Comparison of ENCODE assay signal across 12 cellular contexts in genomic region chr9:125752070-125752628, GRCh38. TPM values are rescaled to one million over a fixed set of nuclear protein-coding genes. Genes with fewer than 3 reads are reported as not detected.
DNase-seq lines count a peak whose midpoint lies in the region; ATAC-seq, FAIRE-seq and TF ChIP-seq lines count a peak whose summit lies in the region.
"Had no signal": no experiment of that assay in that cellular context is flagged by ENCODE, and none has a peak within 500 bp of the region (broad histone marks: within the 10 kb centered on the region; RNA-seq: fewer than 3 reads in every experiment).

No MANE protein-coding gene starts in this region.

- H3K79me2 ChIP-seq in PC-9 (ENCODE audit: low read depth), result no peaks in the 10 kb centered on the region

- H3K9me3 ChIP-seq in right atrium auricular region (no peaks in the 10 kb centered on the region), heart right ventricle (no peaks in the 10 kb centered on the region), PC-9 (ENCODE audit: insufficient read depth, low read depth) (no peaks in the 10 kb centered on the region), iPS-20b (ENCODE audit: insufficient read depth, low read depth, low read length) (no peaks in the 10 kb centered on the region)
- H3K9me3 ChIP-seq: neutrophil had no signal

- peaks cover 11% of the 10 kb centered on the region; the same call in 1 of the 2 replicates for H3F3A ChIP-seq in PC-9 (ENCODE audit: insufficient read depth, low read depth)

- no peak overlapping the region for H3K4me3 Mint-ChIP-seq in activated CD4-positive, alpha-beta T cell treated with anti-CD3 and anti-CD28 coated beads, Interleukin-2, amount 10 ng/mL, durations not matched to agents 7 days and 5 days
- H3K4me3 Mint-ChIP-seq: activated T-cell treated with anti-CD3 and anti-CD28 coated beads, Interleukin-2, amount 50 U/mL, for 72 hours had no signal

- H3K4me1 ChIP-seq in right atrium auricular region (peaks cover 0 to 35% of the 10 kb centered on the region in 2 donors), heart right ventricle (peaks cover 8 to 71% (median 49%) of the 10 kb centered on the region in 9 donors), PC-9 (replicated peaks; ENCODE audit: insufficient read depth) (peaks cover 19% of the 10 kb centered on the region; the same call in 1 of the 2 replicates), iPS-20b (ENCODE audit: insufficient read depth, low read length) (peaks cover 74% of the 10 kb centered on the region; the same call in 1 of the 2 replicates)

- no peak overlapping the region for H3K9ac ChIP-seq in iPS-20b (ENCODE audit: low read depth, low read length)

- H3K27me3 ChIP-seq in right atrium auricular region (no peaks in the 10 kb centered on the region), heart right ventricle (no peaks in the 10 kb centered on the region), PC-9 (ENCODE audit: insufficient read depth, low read depth) (no peaks in the 10 kb centered on the region), iPS-20b (ENCODE audit: insufficient read depth, low read length) (no peaks in the 10 kb centered on the region; the same call in 1 of the 2 replicates)
- H3K27me3 ChIP-seq: neutrophil had no signal

- H3K27me3 Mint-ChIP-seq in activated CD4-positive, alpha-beta T cell treated with anti-CD3 and anti-CD28 coated beads, Interleukin-2, amount 10 ng/mL, durations not matched to agents 7 days and 5 days, result no peaks in the 10 kb centered on the region

- no peak for ATAC-seq in heart right ventricle
- ATAC-seq: activated T-cell treated with anti-CD3 and anti-CD28 coated beads, Interleukin-2, amount 50 U/mL, for 72 hours had no signal

- CTCF ChIA-PET in PC-9 (lab: Charles Lee), result no interaction called here
- CTCF ChIA-PET in activated CD4-positive, alpha-beta T cell treated with anti-CD3 and anti-CD28 coated beads, Interleukin-2, amount 10 ng/mL, durations not matched to agents 7 days and 5 days (lab: Charles Lee), result no interaction called here

- intact Hi-C loops in heart right ventricle (cut with DNase I) (loop anchor here in 4 of 10 donors (5.0 to 10.0 kb wide), 4 partner anchors 63 to 133 kb away; no protein-coding TSS in a partner anchor), PC-9 (cut with micrococcal nuclease; ENCODE audit: unreplicated experiment) (no loop called here)

- POLR2A ChIA-PET in PC-9 (lab: Charles Lee; ENCODE audit: unreplicated experiment), result interaction anchor here (0.6 to 0.7 kb wide), 2 partner anchors 21 to 1177 kb away, joined by 3 to 5 read pairs; no protein-coding TSS in a partner anchor
- POLR2A ChIA-PET in activated CD4-positive, alpha-beta T cell treated with anti-CD3 and anti-CD28 coated beads, Interleukin-2, amount 10 ng/mL, durations not matched to agents 7 days and 5 days (lab: Charles Lee), result no interaction called here

- no peak for TF ChIP-seq CTCF in right atrium auricular region (IDR thresholded peaks at IDR 0.05)
- no peak for TF ChIP-seq CTCF in heart right ventricle (IDR thresholded peaks at IDR 0.05)
- TF ChIP-seq CTCF in PC-9 (conservative IDR thresholded peaks at IDR 0.05), result no peak
- no peak for TF ChIP-seq CTCF in D721Med (IDR thresholded peaks at IDR 0.05; ENCODE audit: insufficient read depth, missing control alignments)

- no TSS peak for BruUV-seq in PC-9 (replicated peaks; lab: Mats Ljungman, UMichigan)

- no peaks in the 10 kb centered on the region for H4K20me1 ChIP-seq in PC-9 (ENCODE audit: insufficient read depth)

- H3K36me3 Mint-ChIP-seq in activated CD4-positive, alpha-beta T cell treated with anti-CD3 and anti-CD28 coated beads, Interleukin-2, amount 10 ng/mL, durations not matched to agents 7 days and 5 days (ENCODE audit: low read depth), result peaks cover 22% of the 10 kb centered on the region

- peak overlapping the region; percentile 36; the same call in 1 of the 2 replicates for H2AFZ ChIP-seq in PC-9

- 76 to 85% methylated on average over 3 of the region's 3 CpGs for WGBS in heart right ventricle, 2 donors

- FAIRE-seq in D721Med (lab: Jason Lieb, UNC), result no peak

- H3K27ac ChIP-seq in right atrium auricular region (peak overlapping the region; percentile 4 to 17), heart right ventricle (peak overlapping the region in 2 of 10 donors; percentile 11 to 36), PC-9 (no peak overlapping the region), iPS-20b (ENCODE audit: low read length) (no peak overlapping the region)
- H3K27ac ChIP-seq: epithelial cell of prostate, neutrophil, WERI-Rb-1 had no signal

- H3K9me2 ChIP-seq in PC-9 (ENCODE audit: insufficient read depth), result no peaks in the 10 kb centered on the region

- no peak overlapping the region for H3K27ac Mint-ChIP-seq in activated CD4-positive, alpha-beta T cell treated with anti-CD3 and anti-CD28 coated beads, Interleukin-2, amount 10 ng/mL, durations not matched to agents 7 days and 5 days
- H3K27ac Mint-ChIP-seq: activated T-cell treated with anti-CD3 and anti-CD28 coated beads, Interleukin-2, amount 50 U/mL, for 72 hours had no signal

- peak overlapping the region; percentile 21 for H3K4me2 ChIP-seq in PC-9

- no peaks in the 10 kb centered on the region for H3K9me3 Mint-ChIP-seq in activated CD4-positive, alpha-beta T cell treated with anti-CD3 and anti-CD28 coated beads, Interleukin-2, amount 10 ng/mL, durations not matched to agents 7 days and 5 days
- H3K9me3 Mint-ChIP-seq: activated T-cell treated with anti-CD3 and anti-CD28 coated beads, Interleukin-2, amount 50 U/mL, for 72 hours had no signal

- no peaks in the 10 kb centered on the region for H3K36me3 ChIP-seq in right atrium auricular region
- peaks cover 0 to 7% (median 0%) of the 10 kb centered on the region in 9 donors for H3K36me3 ChIP-seq in heart right ventricle
- no peaks in the 10 kb centered on the region for H3K36me3 ChIP-seq in PC-9 (ENCODE audit: low read depth)
- H3K36me3 ChIP-seq in iPS-20b (ENCODE audit: insufficient read depth, low read depth, low read length), result peaks cover 18% of the 10 kb centered on the region
- H3K36me3 ChIP-seq: neutrophil had no signal

- no peak for DNase-seq in right atrium auricular region (ENCODE audit: low spot score)
- no peak for DNase-seq in heart right ventricle
- peak; percentile 28 to 56 for DNase-seq in PC-9
- DNase-seq in KG1 (lab: John Stamatoyannopoulos, UW), result no peak
- DNase-seq in activated CD4-positive, alpha-beta T cell treated with anti-CD3 and anti-CD28 coated beads, Interleukin-2, amount 10 ng/mL, durations not matched to agents 7 days and 5 days, result no peak
- DNase-seq in iPS-NIHi11 (ENCODE audit: low spot score), result no peak
- no peak for DNase-seq in D721Med (ENCODE audit: insufficient read length, low spot score)
- DNase-seq: activated T-cell treated with anti-CD3 and anti-CD28 coated beads, Interleukin-2, amount 50 U/mL, for 72 hours; WERI-Rb-1 had no signal

- H3K4me1 Mint-ChIP-seq in activated CD4-positive, alpha-beta T cell treated with anti-CD3 and anti-CD28 coated beads, Interleukin-2, amount 10 ng/mL, durations not matched to agents 7 days and 5 days, result peaks cover 32% of the 10 kb centered on the region

- H3K4me3 ChIP-seq in right atrium auricular region, result peak overlapping the region in 1 of 2 donors; percentile 8
- no peak overlapping the region for H3K4me3 ChIP-seq in heart right ventricle
- H3K4me3 ChIP-seq in PC-9, result no peak overlapping the region
- peak overlapping the region; percentile 13 for H3K4me3 ChIP-seq in iPS-20b (ENCODE audit: low read length)

RNA-seq across cellular contexts. Expression of gene PBX3, which starts 5.0 kb away (rescaled TPM):
- total RNA-seq in right atrium auricular region (10 to 100 TPM; 71.1 to 91.5 TPM), heart right ventricle (10 to 100 TPM; 47.3 to 79.6 (median 57.1) TPM), PC-9 (2021) (12.0 and 18.3 TPM in 2 replicates)
- polyA plus RNA-seq in heart right ventricle, result 10 to 100 TPM; 14.5 to 24.5 TPM
- 10 to 100 TPM; 21.5 to 22.5 TPM for total RNA-seq in activated CD4-positive, alpha-beta T cell treated with anti-CD3 and anti-CD28 coated beads, Interleukin-2, amount 10 ng/mL, durations not matched to agents 7 days and 5 days

RNA-seq across cellular contexts. Expression of gene MAPKAP1, which starts 45.1 kb away (rescaled TPM):
- 10 to 100 TPM; 62.1 to 78.9 TPM for total RNA-seq in right atrium auricular region
- 100 to 1,000 TPM; 102 to 143 (median 116) TPM for total RNA-seq in heart right ventricle
- polyA plus RNA-seq in heart right ventricle, result 100 to 1,000 TPM; 116 to 136 TPM
- 112 and 115 TPM in 2 replicates for total RNA-seq in PC-9 (2021)
- total RNA-seq in activated CD4-positive, alpha-beta T cell treated with anti-CD3 and anti-CD28 coated beads, Interleukin-2, amount 10 ng/mL, durations not matched to agents 7 days and 5 days, result 10 to 100 TPM; 58.7 to 63.6 TPM

Comparison
In these comparisons a context has a peak if more than half of its experiments do, and no peak if none do; other contexts are left out.
1. DNase-seq: peak in PC-9 (2 of 2); none in right atrium auricular region (single experiment), heart right ventricle (0 of 2), KG1 (single experiment), activated CD4-positive, alpha-beta T cell treated with anti-CD3 and anti-CD28 coated beads, Interleukin-2, amount 10 ng/mL, durations not matched to agents 7 days and 5 days (single experiment), iPS-NIHi11 (single experiment) and D721Med (single experiment).
2. H3K27ac ChIP-seq: peak in right atrium auricular region (2 of 2); none in PC-9 (single experiment) and iPS-20b (single experiment).